8 cellular contexts compared by ENCODE assay signal in the genomic region with DNA sequence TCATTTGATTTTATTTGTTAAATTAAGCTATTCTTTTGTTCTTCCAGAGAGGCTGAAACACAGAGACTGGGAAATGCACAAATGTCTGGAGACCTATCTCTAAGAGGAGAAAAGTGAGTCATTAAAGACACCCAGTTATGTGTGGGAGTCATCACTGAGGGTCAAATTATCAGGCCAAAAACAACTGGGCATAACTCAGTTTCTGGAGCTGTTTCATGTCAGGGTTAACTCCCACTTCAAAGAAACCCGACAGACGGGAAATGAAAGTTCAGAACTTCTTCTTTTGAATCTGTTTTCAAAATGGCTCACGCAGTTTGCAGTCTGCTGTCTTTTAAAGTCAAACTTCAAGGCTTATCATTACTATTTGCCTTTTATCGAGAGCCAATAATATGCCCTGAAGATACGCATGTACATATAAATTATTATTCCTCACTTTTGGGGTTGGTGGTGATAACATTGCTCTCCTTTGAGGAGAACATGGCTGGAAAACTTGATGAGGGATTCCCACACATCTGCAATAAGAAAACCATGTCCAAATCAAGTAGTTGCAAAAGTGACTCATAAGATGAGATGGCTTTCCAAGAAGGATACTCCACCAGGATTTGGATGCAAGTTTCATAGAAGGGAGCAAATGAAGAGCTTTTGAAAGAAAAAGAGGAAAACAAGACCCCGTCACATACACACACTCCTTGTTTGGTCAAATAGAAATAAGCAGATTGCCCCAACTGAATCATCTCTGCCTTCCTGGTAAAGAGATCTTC.
A peak's percentile ranks its signal among the peaks of the same experiment; 100 is the strongest.
DNase-seq lines count a peak whose midpoint lies in the region; ATAC-seq and TF ChIP-seq lines count a peak whose summit lies in the region.

No MANE protein-coding gene starts in this region.

- H3T11ph ChIP-seq in H9 (ENCODE audit: low read length): no peak overlapping the region

- H3K36me3 Mint-ChIP-seq in mesothelial cell of epicardium (peaks cover 3% of the 10 kb centered on the region), H9 (ENCODE audit: insufficient read depth in 1 of 3, low read depth in 3 of 3) (no peaks in the 10 kb centered on the region; a peak in 1 of 7 replicates)

- H3K27me3 Mint-ChIP-seq in mesothelial cell of epicardium (ENCODE audit: low read depth): no peaks in the 10 kb centered on the region
- H3K27me3 Mint-ChIP-seq in H9 (ENCODE audit: low read depth): no peaks in the 10 kb centered on the region

- H2BK5ac ChIP-seq in H9 (ENCODE audit: insufficient read length, low read length): no peak overlapping the region

- H3K79me1 ChIP-seq in H9 (ENCODE audit: insufficient read depth, low read depth, low read length, poor library complexity, severe bottlenecking): no peaks in the 10 kb centered on the region

- H2BK12ac ChIP-seq in H9 (ENCODE audit: insufficient read length, low read depth, low read length): no peak overlapping the region

- no peak overlapping the region for H4K8ac ChIP-seq in H9 (replicated peaks; ENCODE audit: insufficient read length, low read depth, low read length)

- WGBS in H9 (ENCODE audit: extremely low coverage, insufficient read length, low lambda C conversion rate): no CpG with 5 or more reads among the region's 6 CpGs

- H3K4me2 ChIP-seq in OCI-LY7 (ENCODE audit: low read length): 0 out of 2 replicates have a peak overlapping the region, but pooled peaks have one; percentile 18
- no peak overlapping the region for H3K4me2 ChIP-seq in H9 (ENCODE audit: insufficient read depth, insufficient read length, low read length)

- H3K79me2 ChIP-seq in OCI-LY7 (ENCODE audit: insufficient read depth, low read depth, low read length): no peaks in the 10 kb centered on the region
- no peaks in the 10 kb centered on the region for H3K79me2 ChIP-seq in H9 (ENCODE audit: insufficient read depth, low read length)

- no peak overlapping the region for H2BK20ac ChIP-seq in H9 (ENCODE audit: low read depth, low read length, poor library complexity, severe bottlenecking)

- H3K23me2 ChIP-seq in H9 (ENCODE audit: insufficient read length, low read depth, low read length, poor library complexity, severe bottlenecking): no peaks in the 10 kb centered on the region

- no peak overlapping the region for H2AK5ac ChIP-seq in H9 (ENCODE audit: insufficient read length, low read length)

- no peak overlapping the region for H2BK15ac ChIP-seq in H9 (ENCODE audit: low read depth, low read length)

- ATAC-seq in GM18520 (IDR thresholded peaks at IDR 0.05; ENCODE audit: unreplicated experiment): peak; percentile 80
- peak; percentile 98 for ATAC-seq in HG02852 (IDR thresholded peaks at IDR 0.05; ENCODE audit: unreplicated experiment)

- no peak overlapping the region for H3K56ac ChIP-seq in H9 (ENCODE audit: insufficient read length, low read depth, low read length)

- H3K9ac ChIP-seq in H9 (ENCODE audit: extremely low read depth, insufficient read length, low read length): no peak overlapping the region

- no peak overlapping the region for H3K14ac ChIP-seq in H9 (ENCODE audit: insufficient read depth, low read length)

- H2BK120ac ChIP-seq in H9 (ENCODE audit: low read depth, low read length, poor library complexity, severe bottlenecking): no peak overlapping the region

- H3K4ac ChIP-seq in H9 (ENCODE audit: low read depth, low read length): no peak overlapping the region

- H4K5ac ChIP-seq in H9 (ENCODE audit: insufficient read length, low read depth, low read length): no peak overlapping the region

- H3K4me3 Mint-ChIP-seq in mesothelial cell of epicardium: no peak overlapping the region
- no peak overlapping the region for H3K4me3 Mint-ChIP-seq in H9

- no peaks in the 10 kb centered on the region for H3K9me2 ChIP-seq in OCI-LY7 (ENCODE audit: insufficient read depth, low read length)

- DNase-seq in OCI-LY7 (ENCODE audit: low spot score) (peak; percentile 27), mesothelial cell of epicardium (ENCODE audit: low spot score in 2 of 2, unreplicated experiment in 2 of 2) (no peak), ecto neural progenitor cell (ENCODE audit: low spot score) (no peak), H9 (no peak), NCI-H446 treated with DMSO at 0.1 percent for 48 hours (lab: John Stamatoyannopoulos, UW) (no peak), head of caudate nucleus (no peak)

- no TSS peak for BruUV-seq in OCI-LY7 (replicated peaks; lab: Mats Ljungman, UMichigan)

- H2AFZ ChIP-seq in OCI-LY7 (ENCODE audit: low read length) (peak overlapping the region; percentile 60), H9 (ENCODE audit: low read length) (no peak overlapping the region)

- no peak overlapping the region for H3K23ac ChIP-seq in H9 (ENCODE audit: insufficient read length, low read depth, low read length)

- POLR2A ChIA-PET in OCI-LY7 (lab: Charles Lee): interaction anchor here (0.6 to 1.8 kb wide), 6 partner anchors 8 to 808 kb away, joined by 3 to 6 read pairs (median 3); no protein-coding TSS in a partner anchor

- H3K4me1 Mint-ChIP-seq in mesothelial cell of epicardium: peaks cover 45% of the 10 kb centered on the region
- H3K4me1 Mint-ChIP-seq in H9: no peaks in the 10 kb centered on the region

- no peaks in the 10 kb centered on the region for H3K27me3 ChIP-seq in H9 (ENCODE audit: insufficient read depth, low read length)

- H3K27ac Mint-ChIP-seq in mesothelial cell of epicardium (peak overlapping the region; percentile 81), H9 (no peak overlapping the region)

- H3K9me3 Mint-ChIP-seq in mesothelial cell of epicardium (peaks cover 14% of the 10 kb centered on the region), H9 (no peaks in the 10 kb centered on the region)

- intact Hi-C loops in OCI-LY7 (cut with micrococcal nuclease; ENCODE audit: unreplicated experiment) (no loop called here), head of caudate nucleus (cut with DNase I) (no loop called here)

- H3K36me3 ChIP-seq in OCI-LY7 (ENCODE audit: insufficient read depth, low read length): no peaks in the 10 kb centered on the region

- H3K4me1 ChIP-seq in OCI-LY7 (ENCODE audit: insufficient read depth, low read length, poor library complexity, severe bottlenecking) (peaks cover 11% of the 10 kb centered on the region), H9 (ENCODE audit: insufficient read depth, low read length) (no peaks in the 10 kb centered on the region)

- H4K20me1 ChIP-seq in OCI-LY7 (ENCODE audit: insufficient read depth, low read length): no peaks in the 10 kb centered on the region
- no peaks in the 10 kb centered on the region for H4K20me1 ChIP-seq in H9 (ENCODE audit: control insufficient read depth, insufficient read depth, insufficient read length)

- CTCF ChIA-PET in OCI-LY7 (lab: Charles Lee; ENCODE audit: unreplicated experiment): no interaction called here

- no peak overlapping the region for H3K4me3 ChIP-seq in OCI-LY7 (ENCODE audit: low read depth, low read length, poor library complexity, severe bottlenecking)

- H4K91ac ChIP-seq in H9 (ENCODE audit: insufficient read length, low read depth, low read length): no peak overlapping the region

- H3K18ac ChIP-seq in H9 (ENCODE audit: insufficient read length, low read depth, low read length): no peak overlapping the region

- TF ChIP-seq CTCF in OCI-LY7 (conservative IDR thresholded peaks at IDR 0.05; ENCODE audit: low read length): no peak
- TF ChIP-seq CTCF in mesothelial cell of epicardium (IDR thresholded peaks at IDR 0.05; ENCODE audit: unreplicated experiment): no peak
- no peak for TF ChIP-seq CTCF in H9 (conservative IDR thresholded peaks at IDR 0.05)

- H3K27ac ChIP-seq in OCI-LY7 (ENCODE audit: low read depth, low read length, poor library complexity, severe bottlenecking) (no peak overlapping the region), H9 (ENCODE audit: insufficient read length, low read depth, low read length) (no peak overlapping the region)

- H3K9me3 ChIP-seq in OCI-LY7 (ENCODE audit: low read length) (no peaks in the 10 kb centered on the region), H9 (ENCODE audit: control insufficient read depth, low read depth, low read length) (no peaks in the 10 kb centered on the region)
